ENCODE assay signal across 32 cellular contexts in the genomic region with DNA sequence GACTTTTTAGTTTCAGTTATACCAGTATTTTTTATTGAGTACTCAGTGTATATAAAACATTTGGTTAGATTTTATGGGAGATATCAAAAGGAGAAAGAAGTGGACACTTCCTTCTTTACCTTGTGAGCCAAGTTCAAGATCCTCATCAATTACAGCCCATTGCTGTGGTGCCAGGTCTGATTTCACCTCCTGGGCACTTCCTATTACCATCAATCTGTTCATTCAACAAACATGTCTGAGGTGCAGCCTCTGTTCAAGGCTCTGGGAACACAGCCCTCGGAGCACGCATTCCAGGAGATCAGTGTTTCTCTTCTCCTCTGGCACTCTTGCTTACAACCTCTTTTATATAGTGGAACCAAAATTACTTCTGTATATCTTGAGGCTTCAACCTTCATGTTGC.
"Had no signal": no experiment of that assay in that cellular context is flagged by ENCODE, and none has a peak within 500 bp of the region (broad histone marks: within the 10 kb centered on the region; RNA-seq: fewer than 3 reads in every experiment).

No MANE protein-coding gene starts in this region.

- H3K9me3 ChIP-seq: esophagus muscularis mucosa, gastroesophageal sphincter, heart right ventricle had no signal

- H2AFZ ChIP-seq: hepatocyte had no signal

- H3K4me2 ChIP-seq: hepatocyte had no signal

- H3K27me3 Mint-ChIP-seq: activated B cell treated with CpG ODN at 0.5 μM for 24 hours; activated CD4-positive, alpha-beta memory T cell treated with anti-CD3 and anti-CD28 coated beads for 36 hours; activated CD4-positive, alpha-beta T cell treated with anti-CD3 and anti-CD28 coated beads, Interleukin-2, amount 10 ng/mL, durations not matched to agents 24 days and 14 days; activated CD8-positive, alpha-beta memory T cell treated with anti-CD3 and anti-CD28 coated beads, Interleukin-2, amount 10 ng/mL, durations not matched to agents 7 days and 5 days; activated naive CD4-positive, alpha-beta T cell treated with anti-CD3 and anti-CD28 coated beads, Interleukin-2, amount 10 ng/mL, durations not matched to agents 7 days and 5 days; central memory CD8-positive, alpha-beta T cell; dendritic cell treated with granulocyte-macrophage colony-stimulating factor and Interleukin-4, amounts not matched to agents 40 ng/mL and 50 ng/mL, for 4 days; effector memory CD8-positive, alpha-beta T cell; T-helper 17 cell had no signal

- H3K27ac ChIP-seq: brain microvascular endothelial cell, coronary artery, esophagus muscularis mucosa, gastroesophageal sphincter, heart right ventricle, hepatocyte, WERI-Rb-1 had no signal

- H3K27me3 ChIP-seq: brain microvascular endothelial cell, esophagus muscularis mucosa, gastroesophageal sphincter, heart right ventricle, hepatocyte had no signal

- ATAC-seq: activated CD4-positive, CD25-positive, alpha-beta regulatory T cell treated with anti-CD3 and anti-CD28 coated beads, Interleukin-2, amount 50 U/mL, for 24 hours; activated CD8-positive, alpha-beta memory T cell treated with anti-CD3 and anti-CD28 coated beads, Interleukin-2, amount 10 ng/mL, durations not matched to agents 7 days and 5 days; activated CD8-positive, alpha-beta T cell treated with anti-CD3 and anti-CD28 coated beads, Interleukin-2, amount 10 ng/mL, durations not matched to agents 7 days and 5 days; activated naive CD4-positive, alpha-beta T cell treated with anti-CD3 and anti-CD28 coated beads, Interleukin-2, amount 50 U/mL, for 72 hours; activated T-cell treated with anti-CD3 and anti-CD28 coated beads, Interleukin-2, amount 50 U/mL, for 72 hours; effector memory CD8-positive, alpha-beta T cell; gastroesophageal sphincter; heart right ventricle; T-helper 17 cell had no signal

- H3K4me3 ChIP-seq: coronary artery, esophagus muscularis mucosa, gastroesophageal sphincter, heart right ventricle, hepatocyte had no signal

- H3K36me3 ChIP-seq: brain microvascular endothelial cell, WERI-Rb-1 had no signal

- H3K27ac Mint-ChIP-seq: activated B cell treated with CpG ODN at 0.5 μM for 24 hours; activated CD4-positive, alpha-beta memory T cell treated with anti-CD3 and anti-CD28 coated beads for 36 hours; activated CD4-positive, alpha-beta T cell treated with anti-CD3 and anti-CD28 coated beads, Interleukin-2, amount 10 ng/mL, durations not matched to agents 24 days and 14 days; activated CD8-positive, alpha-beta memory T cell treated with anti-CD3 and anti-CD28 coated beads, Interleukin-2, amount 10 ng/mL, durations not matched to agents 7 days and 5 days; activated CD8-positive, alpha-beta T cell treated with anti-CD3 and anti-CD28 coated beads, Interleukin-2, amount 10 ng/mL, durations not matched to agents 7 days and 5 days; activated naive CD4-positive, alpha-beta T cell treated with anti-CD3 and anti-CD28 coated beads, Interleukin-2, amount 10 ng/mL, durations not matched to agents 7 days and 5 days; activated naive CD4-positive, alpha-beta T cell treated with anti-CD3 and anti-CD28 coated beads, Interleukin-2, amount 50 U/mL, for 72 hours; activated T-cell treated with anti-CD3 and anti-CD28 coated beads, Interleukin-2, amount 50 U/mL, for 72 hours; dendritic cell treated with granulocyte-macrophage colony-stimulating factor and Interleukin-4, amounts not matched to agents 40 ng/mL and 50 ng/mL, for 4 days; effector memory CD8-positive, alpha-beta T cell; T-helper 17 cell; T-helper 2 cell treated with Interferon-gamma antibody and Interleukin-4, amounts not matched to agents 5 μg/mL and 100 μg/mL, for 36 hours had no signal

- DNase-seq: activated B cell treated with CpG ODN at 0.5 μM for 24 hours; activated CD4-positive, alpha-beta memory T cell treated with anti-CD3 and anti-CD28 coated beads for 36 hours; activated CD4-positive, alpha-beta T cell treated with anti-CD3 and anti-CD28 coated beads, Interleukin-2, amount 10 ng/mL, durations not matched to agents 24 days and 14 days; activated CD8-positive, alpha-beta memory T cell treated with anti-CD3 and anti-CD28 coated beads, Interleukin-2, amount 10 ng/mL, durations not matched to agents 7 days and 5 days; activated CD8-positive, alpha-beta memory T cell treated with anti-CD3 and anti-CD28 coated beads, Interleukin-2, amount 50 U/mL, for 4 hours; activated CD8-positive, alpha-beta T cell treated with anti-CD3 and anti-CD28 coated beads, Interleukin-2, amount 10 ng/mL, durations not matched to agents 7 days and 5 days; activated gamma-delta T cell; activated naive CD4-positive, alpha-beta T cell; activated naive CD4-positive, alpha-beta T cell treated with anti-CD3 and anti-CD28 coated beads, Interleukin-2, amount 10 ng/mL, durations not matched to agents 7 days and 5 days; activated T-cell treated with anti-CD3 and anti-CD28 coated beads, Interleukin-2, amount 50 U/mL, for 1 hour; activated T-cell treated with anti-CD3 and anti-CD28 coated beads, Interleukin-2, amount 50 U/mL, for 72 hours; amniotic stem cell; anterior cingulate cortex; brain microvascular endothelial cell; effector CD4-positive, alpha-beta T cell; effector memory CD8-positive, alpha-beta T cell; erythroblast; foreskin melanocyte; heart right ventricle; T-helper 1 cell; T-helper 17 cell; T1000; WERI-Rb-1 had no signal

- H3K4me3 Mint-ChIP-seq: activated B cell treated with CpG ODN at 0.5 μM for 24 hours; activated CD4-positive, alpha-beta memory T cell treated with anti-CD3 and anti-CD28 coated beads for 36 hours; activated CD4-positive, alpha-beta T cell treated with anti-CD3 and anti-CD28 coated beads, Interleukin-2, amount 10 ng/mL, durations not matched to agents 24 days and 14 days; activated CD8-positive, alpha-beta memory T cell treated with anti-CD3 and anti-CD28 coated beads, Interleukin-2, amount 10 ng/mL, durations not matched to agents 7 days and 5 days; activated CD8-positive, alpha-beta T cell treated with anti-CD3 and anti-CD28 coated beads, Interleukin-2, amount 10 ng/mL, durations not matched to agents 7 days and 5 days; activated naive CD4-positive, alpha-beta T cell treated with anti-CD3 and anti-CD28 coated beads, Interleukin-2, amount 10 ng/mL, durations not matched to agents 7 days and 5 days; activated T-cell treated with anti-CD3 and anti-CD28 coated beads, Interleukin-2, amount 50 U/mL, for 72 hours; central memory CD8-positive, alpha-beta T cell; dendritic cell treated with granulocyte-macrophage colony-stimulating factor and Interleukin-4, amounts not matched to agents 40 ng/mL and 50 ng/mL, for 4 days; effector memory CD8-positive, alpha-beta T cell; T-helper 17 cell; T-helper 2 cell treated with Interferon-gamma antibody and Interleukin-4, amounts not matched to agents 5 μg/mL and 100 μg/mL, for 36 hours had no signal

- H3K9me3 Mint-ChIP-seq: activated B cell treated with CpG ODN at 0.5 μM for 24 hours; activated CD4-positive, alpha-beta memory T cell treated with anti-CD3 and anti-CD28 coated beads for 36 hours; activated CD4-positive, alpha-beta T cell treated with anti-CD3 and anti-CD28 coated beads, Interleukin-2, amount 10 ng/mL, durations not matched to agents 24 days and 14 days; activated naive CD4-positive, alpha-beta T cell treated with anti-CD3 and anti-CD28 coated beads, Interleukin-2, amount 10 ng/mL, durations not matched to agents 7 days and 5 days; activated naive CD4-positive, alpha-beta T cell treated with anti-CD3 and anti-CD28 coated beads, Interleukin-2, amount 50 U/mL, for 72 hours; activated T-cell treated with anti-CD3 and anti-CD28 coated beads, Interleukin-2, amount 50 U/mL, for 72 hours; central memory CD8-positive, alpha-beta T cell; dendritic cell treated with granulocyte-macrophage colony-stimulating factor and Interleukin-4, amounts not matched to agents 40 ng/mL and 50 ng/mL, for 4 days; effector memory CD8-positive, alpha-beta T cell; T-helper 2 cell treated with Interferon-gamma antibody and Interleukin-4, amounts not matched to agents 5 μg/mL and 100 μg/mL, for 36 hours had no signal

- H3K79me2 ChIP-seq: hepatocyte had no signal
